Comparison of ENCODE assay signal across 1 cellular context in the genomic region with DNA sequence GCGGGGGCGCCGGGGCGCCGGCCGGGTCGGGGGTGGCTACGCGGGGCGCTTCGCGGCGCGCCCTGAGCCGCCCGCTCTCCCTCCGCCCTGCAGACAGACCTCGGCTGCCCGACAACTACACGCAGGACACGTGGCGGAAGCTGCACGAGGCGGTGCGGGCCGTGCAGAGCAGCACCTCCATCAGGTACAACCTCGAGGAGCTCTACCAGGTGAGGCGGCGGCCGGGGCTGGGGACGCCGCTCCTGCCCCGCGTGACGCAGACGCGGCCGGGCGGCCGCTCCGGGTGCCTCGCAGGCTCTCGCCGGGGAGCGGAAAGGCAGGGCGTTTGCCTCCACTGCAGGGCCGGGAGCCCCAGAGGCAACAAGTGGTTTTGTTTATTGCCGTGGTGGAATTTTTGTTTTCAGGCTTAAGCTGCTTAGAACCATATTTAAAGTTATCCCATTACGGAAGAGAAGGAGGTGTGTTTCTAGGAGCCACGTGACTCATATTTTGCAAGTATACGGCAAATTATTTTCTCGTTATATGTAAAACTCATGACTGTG.
TF ChIP-seq lines count a peak whose summit lies in the region.

No MANE protein-coding gene starts in this region.

TF ChIP-seq in K562, 482 proteins besides CTCF, POLR2A, EP300 and RAD21 (continued from another document and continues in another):
- no peak for TF ChIP-seq STAT5A (IDR thresholded peaks at IDR 0.05; ENCODE audit: borderline replicate concordance, low read length)
- no peak for TF ChIP-seq BHLHE40 (IDR thresholded peaks at IDR 0.05; ENCODE audit: low read length)
- TF ChIP-seq ZBED1 (IDR thresholded peaks at IDR 0.05): no peak
- TF ChIP-seq HEY1 (CRISPR knock-in tag; IDR thresholded peaks at IDR 0.05; ENCODE audit: borderline replicate concordance): no peak
- no peak for TF ChIP-seq CSDE1 (IDR thresholded peaks at IDR 0.05)
- TF ChIP-seq, protein P1, sequence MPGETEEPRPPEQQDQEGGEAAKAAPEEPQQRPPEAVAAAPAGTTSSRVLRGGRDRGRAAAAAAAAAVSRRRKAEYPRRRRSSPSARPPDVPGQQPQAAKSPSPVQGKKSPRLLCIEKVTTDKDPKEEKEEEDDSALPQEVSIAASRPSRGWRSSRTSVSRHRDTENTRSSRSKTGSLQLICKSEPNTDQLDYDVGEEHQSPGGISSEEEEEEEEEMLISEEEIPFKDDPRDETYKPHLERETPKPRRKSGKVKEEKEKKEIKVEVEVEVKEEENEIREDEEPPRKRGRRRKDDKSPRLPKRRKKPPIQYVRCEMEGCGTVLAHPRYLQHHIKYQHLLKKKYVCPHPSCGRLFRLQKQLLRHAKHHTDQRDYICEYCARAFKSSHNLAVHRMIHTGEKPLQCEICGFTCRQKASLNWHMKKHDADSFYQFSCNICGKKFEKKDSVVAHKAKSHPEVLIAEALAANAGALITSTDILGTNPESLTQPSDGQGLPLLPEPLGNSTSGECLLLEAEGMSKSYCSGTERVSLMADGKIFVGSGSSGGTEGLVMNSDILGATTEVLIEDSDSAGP (CRISPR knock-in tag; IDR thresholded peaks at IDR 0.05): no peak
- 0 out of 2 replicates have a peak, but pooled peaks have one; percentile 3 for TF ChIP-seq MXI1 (IDR thresholded peaks at IDR 0.05; ENCODE audit: low read depth, low read length)
- peak; percentile 60 for TF ChIP-seq RBFOX2 (IDR thresholded peaks at IDR 0.05; ENCODE audit: low read depth, low read length)
- TF ChIP-seq RB1 (IDR thresholded peaks at IDR 0.05; ENCODE audit: low read depth): no peak
- TF ChIP-seq SMAD4 (CRISPR knock-in tag; conservative IDR thresholded peaks at IDR 0.05): 0 out of 2 replicates have a peak, but pooled peaks have one; percentile 21
- TF ChIP-seq L3MBTL2 (IDR thresholded peaks at IDR 0.05): peak; percentile 94
- TF ChIP-seq MYNN (IDR thresholded peaks at IDR 0.05): no peak
- no peak for TF ChIP-seq MYNN (CRISPR knock-in tag; IDR thresholded peaks at IDR 0.05)
- TF ChIP-seq SMARCB1 (IDR thresholded peaks at IDR 0.05; ENCODE audit: insufficient read length, low read depth): no peak
- TF ChIP-seq YY1 (IDR thresholded peaks at IDR 0.05; ENCODE audit: borderline replicate concordance in 1 of 3, control insufficient read depth in 1 of 3, extremely low read depth in 1 of 3, insufficient read depth in 3 of 3, insufficient read length in 1 of 3, insufficient replicate concordance in 2 of 3, low read depth in 1 of 3, low read length in 2 of 3): peak in 1 of 3 experiments; percentile 42
- TF ChIP-seq XRCC5 (IDR thresholded peaks at IDR 0.05; ENCODE audit: low read depth, low read length): no peak
- TF ChIP-seq, protein P2, sequence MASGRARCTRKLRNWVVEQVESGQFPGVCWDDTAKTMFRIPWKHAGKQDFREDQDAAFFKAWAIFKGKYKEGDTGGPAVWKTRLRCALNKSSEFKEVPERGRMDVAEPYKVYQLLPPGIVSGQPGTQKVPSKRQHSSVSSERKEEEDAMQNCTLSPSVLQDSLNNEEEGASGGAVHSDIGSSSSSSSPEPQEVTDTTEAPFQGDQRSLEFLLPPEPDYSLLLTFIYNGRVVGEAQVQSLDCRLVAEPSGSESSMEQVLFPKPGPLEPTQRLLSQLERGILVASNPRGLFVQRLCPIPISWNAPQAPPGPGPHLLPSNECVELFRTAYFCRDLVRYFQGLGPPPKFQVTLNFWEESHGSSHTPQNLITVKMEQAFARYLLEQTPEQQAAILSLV (tag; IDR thresholded peaks at IDR 0.05): no peak
- TF ChIP-seq SOX6 (IDR thresholded peaks at IDR 0.05): no peak
- TF ChIP-seq, protein P3, sequence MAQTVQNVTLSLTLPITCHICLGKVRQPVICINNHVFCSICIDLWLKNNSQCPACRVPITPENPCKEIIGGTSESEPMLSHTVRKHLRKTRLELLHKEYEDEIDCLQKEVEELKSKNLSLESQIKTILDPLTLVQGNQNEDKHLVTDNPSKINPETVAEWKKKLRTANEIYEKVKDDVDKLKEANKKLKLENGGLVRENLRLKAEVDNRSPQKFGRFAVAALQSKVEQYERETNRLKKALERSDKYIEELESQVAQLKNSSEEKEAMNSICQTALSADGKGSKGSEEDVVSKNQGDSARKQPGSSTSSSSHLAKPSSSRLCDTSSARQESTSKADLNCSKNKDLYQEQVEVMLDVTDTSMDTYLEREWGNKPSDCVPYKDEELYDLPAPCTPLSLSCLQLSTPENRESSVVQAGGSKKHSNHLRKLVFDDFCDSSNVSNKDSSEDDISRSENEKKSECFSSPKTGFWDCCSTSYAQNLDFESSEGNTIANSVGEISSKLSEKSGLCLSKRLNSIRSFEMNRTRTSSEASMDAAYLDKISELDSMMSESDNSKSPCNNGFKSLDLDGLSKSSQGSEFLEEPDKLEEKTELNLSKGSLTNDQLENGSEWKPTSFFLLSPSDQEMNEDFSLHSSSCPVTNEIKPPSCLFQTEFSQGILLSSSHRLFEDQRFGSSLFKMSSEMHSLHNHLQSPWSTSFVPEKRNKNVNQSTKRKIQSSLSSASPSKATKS (CRISPR knock-in tag; IDR thresholded peaks at IDR 0.05): no peak
- TF ChIP-seq, protein P4, sequence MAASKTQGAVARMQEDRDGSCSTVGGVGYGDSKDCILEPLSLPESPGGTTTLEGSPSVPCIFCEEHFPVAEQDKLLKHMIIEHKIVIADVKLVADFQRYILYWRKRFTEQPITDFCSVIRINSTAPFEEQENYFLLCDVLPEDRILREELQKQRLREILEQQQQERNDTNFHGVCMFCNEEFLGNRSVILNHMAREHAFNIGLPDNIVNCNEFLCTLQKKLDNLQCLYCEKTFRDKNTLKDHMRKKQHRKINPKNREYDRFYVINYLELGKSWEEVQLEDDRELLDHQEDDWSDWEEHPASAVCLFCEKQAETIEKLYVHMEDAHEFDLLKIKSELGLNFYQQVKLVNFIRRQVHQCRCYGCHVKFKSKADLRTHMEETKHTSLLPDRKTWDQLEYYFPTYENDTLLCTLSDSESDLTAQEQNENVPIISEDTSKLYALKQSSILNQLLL (CRISPR knock-in tag; IDR thresholded peaks at IDR 0.05; ENCODE audit: borderline replicate concordance): no peak
- TF ChIP-seq CAMTA2 (CRISPR knock-in tag; conservative IDR thresholded peaks at IDR 0.05): no peak
- TF ChIP-seq GATAD2B (IDR thresholded peaks at IDR 0.05; ENCODE audit: borderline replicate concordance): no peak
- peak; percentile 66 for TF ChIP-seq CXXC5 (CRISPR knock-in tag; IDR thresholded peaks at IDR 0.05)
- no peak for TF ChIP-seq XRCC3 (IDR thresholded peaks at IDR 0.05)
- TF ChIP-seq, protein P5, sequence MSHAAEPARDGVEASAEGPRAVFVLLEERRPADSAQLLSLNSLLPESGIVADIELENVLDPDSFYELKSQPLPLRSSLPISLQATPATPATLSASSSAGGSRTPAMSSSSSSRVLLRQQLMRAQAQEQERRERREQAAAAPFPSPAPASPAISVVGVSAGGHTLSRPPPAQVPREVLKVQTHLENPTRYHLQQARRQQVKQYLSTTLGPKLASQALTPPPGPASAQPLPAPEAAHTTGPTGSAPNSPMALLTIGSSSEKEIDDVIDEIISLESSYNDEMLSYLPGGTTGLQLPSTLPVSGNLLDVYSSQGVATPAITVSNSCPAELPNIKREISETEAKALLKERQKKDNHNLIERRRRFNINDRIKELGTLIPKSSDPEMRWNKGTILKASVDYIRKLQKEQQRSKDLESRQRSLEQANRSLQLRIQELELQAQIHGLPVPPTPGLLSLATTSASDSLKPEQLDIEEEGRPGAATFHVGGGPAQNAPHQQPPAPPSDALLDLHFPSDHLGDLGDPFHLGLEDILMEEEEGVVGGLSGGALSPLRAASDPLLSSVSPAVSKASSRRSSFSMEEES (CRISPR knock-in tag; IDR thresholded peaks at IDR 0.05): peak; percentile 74
- TF ChIP-seq FOXA3 (CRISPR knock-in tag; conservative IDR thresholded peaks at IDR 0.05 in 1 of 2, IDR thresholded peaks at IDR 0.05 in 1 of 2): no peak
- TF ChIP-seq RBM22 (IDR thresholded peaks at IDR 0.05; ENCODE audit: low read depth, low read length, poor library complexity, severe bottlenecking): no peak
- no peak for TF ChIP-seq POLR3A (IDR thresholded peaks at IDR 0.05; ENCODE audit: borderline replicate concordance, extremely low read depth, insufficient read depth, insufficient read length)
- TF ChIP-seq MEF2D (tag; conservative IDR thresholded peaks at IDR 0.05; ENCODE audit: low read depth): no peak
- 0 out of 2 replicates have a peak, but pooled peaks have one; percentile 39 for TF ChIP-seq HDAC8 (tag; IDR thresholded peaks at IDR 0.05)
- TF ChIP-seq NFE2L1 (tag; IDR thresholded peaks at IDR 0.05; ENCODE audit: borderline replicate concordance, low read depth): no peak
- no peak for TF ChIP-seq TBL1XR1 (IDR thresholded peaks at IDR 0.05; ENCODE audit: low read length in 2 of 2)
- TF ChIP-seq GATA2 (CRISPR knock-in tag; IDR thresholded peaks at IDR 0.05): no peak
- TF ChIP-seq DDX20 (tag; IDR thresholded peaks at IDR 0.05; ENCODE audit: low read depth): no peak
- TF ChIP-seq, protein P6, sequence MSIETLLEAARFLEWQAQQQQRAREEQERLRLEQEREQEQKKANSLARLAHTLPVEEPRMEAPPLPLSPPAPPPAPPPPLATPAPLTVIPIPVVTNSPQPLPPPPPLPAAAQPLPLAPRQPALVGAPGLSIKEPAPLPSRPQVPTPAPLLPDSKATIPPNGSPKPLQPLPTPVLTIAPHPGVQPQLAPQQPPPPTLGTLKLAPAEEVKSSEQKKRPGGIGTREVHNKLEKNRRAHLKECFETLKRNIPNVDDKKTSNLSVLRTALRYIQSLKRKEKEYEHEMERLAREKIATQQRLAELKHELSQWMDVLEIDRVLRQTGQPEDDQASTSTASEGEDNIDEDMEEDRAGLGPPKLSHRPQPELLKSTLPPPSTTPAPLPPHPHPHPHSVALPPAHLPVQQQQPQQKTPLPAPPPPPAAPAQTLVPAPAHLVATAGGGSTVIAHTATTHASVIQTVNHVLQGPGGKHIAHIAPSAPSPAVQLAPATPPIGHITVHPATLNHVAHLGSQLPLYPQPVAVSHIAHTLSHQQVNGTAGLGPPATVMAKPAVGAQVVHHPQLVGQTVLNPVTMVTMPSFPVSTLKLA (conservative IDR thresholded peaks at IDR 0.05): peak; percentile 73 to 89
- peak; percentile 49 for TF ChIP-seq POLR2G (IDR thresholded peaks at IDR 0.05; ENCODE audit: low read depth, low read length)
- no peak for TF ChIP-seq CC2D1A (IDR thresholded peaks at IDR 0.05)
- no peak for TF ChIP-seq TRIM24 (IDR thresholded peaks at IDR 0.05)
- no peak for TF ChIP-seq FOXK1 (CRISPR knock-in tag; IDR thresholded peaks at IDR 0.05; ENCODE audit: borderline replicate concordance)
- no peak for TF ChIP-seq HNRNPK (IDR thresholded peaks at IDR 0.05; ENCODE audit: low read depth, low read length, poor library complexity, severe bottlenecking)
- no peak for TF ChIP-seq RHOXF2B (CRISPR knock-in tag; conservative IDR thresholded peaks at IDR 0.05)
- TF ChIP-seq, protein P7, sequence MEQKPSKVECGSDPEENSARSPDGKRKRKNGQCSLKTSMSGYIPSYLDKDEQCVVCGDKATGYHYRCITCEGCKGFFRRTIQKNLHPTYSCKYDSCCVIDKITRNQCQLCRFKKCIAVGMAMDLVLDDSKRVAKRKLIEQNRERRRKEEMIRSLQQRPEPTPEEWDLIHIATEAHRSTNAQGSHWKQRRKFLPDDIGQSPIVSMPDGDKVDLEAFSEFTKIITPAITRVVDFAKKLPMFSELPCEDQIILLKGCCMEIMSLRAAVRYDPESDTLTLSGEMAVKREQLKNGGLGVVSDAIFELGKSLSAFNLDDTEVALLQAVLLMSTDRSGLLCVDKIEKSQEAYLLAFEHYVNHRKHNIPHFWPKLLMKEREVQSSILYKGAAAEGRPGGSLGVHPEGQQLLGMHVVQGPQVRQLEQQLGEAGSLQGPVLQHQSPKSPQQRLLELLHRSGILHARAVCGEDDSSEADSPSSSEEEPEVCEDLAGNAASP (IDR thresholded peaks at IDR 0.05): no peak
- no peak for TF ChIP-seq ZNF75A (CRISPR knock-in tag; IDR thresholded peaks at IDR 0.05)
- TF ChIP-seq CHD1 (IDR thresholded peaks at IDR 0.05; ENCODE audit: low read length): peak; percentile 75
- TF ChIP-seq, protein P8, sequence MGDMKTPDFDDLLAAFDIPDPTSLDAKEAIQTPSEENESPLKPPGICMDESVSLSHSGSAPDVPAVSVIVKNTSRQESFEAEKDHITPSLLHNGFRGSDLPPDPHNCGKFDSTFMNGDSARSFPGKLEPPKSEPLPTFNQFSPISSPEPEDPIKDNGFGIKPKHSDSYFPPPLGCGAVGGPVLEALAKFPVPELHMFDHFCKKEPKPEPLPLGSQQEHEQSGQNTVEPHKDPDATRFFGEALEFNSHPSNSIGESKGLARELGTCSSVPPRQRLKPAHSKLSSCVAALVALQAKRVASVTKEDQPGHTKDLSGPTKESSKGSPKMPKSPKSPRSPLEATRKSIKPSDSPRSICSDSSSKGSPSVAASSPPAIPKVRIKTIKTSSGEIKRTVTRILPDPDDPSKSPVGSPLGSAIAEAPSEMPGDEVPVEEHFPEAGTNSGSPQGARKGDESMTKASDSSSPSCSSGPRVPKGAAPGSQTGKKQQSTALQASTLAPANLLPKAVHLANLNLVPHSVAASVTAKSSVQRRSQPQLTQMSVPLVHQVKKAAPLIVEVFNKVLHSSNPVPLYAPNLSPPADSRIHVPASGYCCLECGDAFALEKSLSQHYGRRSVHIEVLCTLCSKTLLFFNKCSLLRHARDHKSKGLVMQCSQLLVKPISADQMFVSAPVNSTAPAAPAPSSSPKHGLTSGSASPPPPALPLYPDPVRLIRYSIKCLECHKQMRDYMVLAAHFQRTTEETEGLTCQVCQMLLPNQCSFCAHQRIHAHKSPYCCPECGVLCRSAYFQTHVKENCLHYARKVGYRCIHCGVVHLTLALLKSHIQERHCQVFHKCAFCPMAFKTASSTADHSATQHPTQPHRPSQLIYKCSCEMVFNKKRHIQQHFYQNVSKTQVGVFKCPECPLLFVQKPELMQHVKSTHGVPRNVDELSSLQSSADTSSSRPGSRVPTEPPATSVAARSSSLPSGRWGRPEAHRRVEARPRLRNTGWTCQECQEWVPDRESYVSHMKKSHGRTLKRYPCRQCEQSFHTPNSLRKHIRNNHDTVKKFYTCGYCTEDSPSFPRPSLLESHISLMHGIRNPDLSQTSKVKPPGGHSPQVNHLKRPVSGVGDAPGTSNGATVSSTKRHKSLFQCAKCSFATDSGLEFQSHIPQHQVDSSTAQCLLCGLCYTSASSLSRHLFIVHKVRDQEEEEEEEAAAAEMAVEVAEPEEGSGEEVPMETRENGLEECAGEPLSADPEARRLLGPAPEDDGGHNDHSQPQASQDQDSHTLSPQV (IDR thresholded peaks at IDR 0.05): peak; percentile 65; the same call in 1 of the 2 replicates
- TF ChIP-seq, protein P9, sequence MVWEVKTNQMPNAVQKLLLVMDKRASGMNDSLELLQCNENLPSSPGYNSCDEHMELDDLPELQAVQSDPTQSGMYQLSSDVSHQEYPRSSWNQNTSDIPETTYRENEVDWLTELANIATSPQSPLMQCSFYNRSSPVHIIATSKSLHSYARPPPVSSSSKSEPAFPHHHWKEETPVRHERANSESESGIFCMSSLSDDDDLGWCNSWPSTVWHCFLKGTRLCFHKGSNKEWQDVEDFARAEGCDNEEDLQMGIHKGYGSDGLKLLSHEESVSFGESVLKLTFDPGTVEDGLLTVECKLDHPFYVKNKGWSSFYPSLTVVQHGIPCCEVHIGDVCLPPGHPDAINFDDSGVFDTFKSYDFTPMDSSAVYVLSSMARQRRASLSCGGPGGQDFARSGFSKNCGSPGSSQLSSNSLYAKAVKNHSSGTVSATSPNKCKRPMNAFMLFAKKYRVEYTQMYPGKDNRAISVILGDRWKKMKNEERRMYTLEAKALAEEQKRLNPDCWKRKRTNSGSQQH (CRISPR knock-in tag; IDR thresholded peaks at IDR 0.05): no peak
- TF ChIP-seq RAD51 (IDR thresholded peaks at IDR 0.05; ENCODE audit: borderline replicate concordance, low read depth): peak; percentile 79
- no peak for TF ChIP-seq TCF3 (CRISPR knock-in tag; IDR thresholded peaks at IDR 0.05)
